ENCODE assay signal across 1 cellular context in genomic region chr1:240803151-240803550, GRCh38.
TF ChIP-seq lines count a peak whose summit lies in the region.

No MANE protein-coding gene starts in this region.

TF ChIP-seq in HepG2, 621 proteins besides CTCF, POLR2A, EP300 and RAD21 (continued from another document):
- no peak for TF ChIP-seq TFDP1 (CRISPR knock-in tag; IDR thresholded peaks at IDR 0.05; ENCODE audit: borderline replicate concordance)
- TF ChIP-seq ZNF770 (CRISPR knock-in tag; IDR thresholded peaks at IDR 0.05) = no peak
- TF ChIP-seq ZZZ3 (CRISPR knock-in tag; IDR thresholded peaks at IDR 0.05; ENCODE audit: borderline replicate concordance) = no peak
- TF ChIP-seq ZNF652 (CRISPR knock-in tag; IDR thresholded peaks at IDR 0.05; ENCODE audit: borderline replicate concordance, low read depth) = no peak
- no peak for TF ChIP-seq ZNF431 (CRISPR knock-in tag; IDR thresholded peaks at IDR 0.05; ENCODE audit: borderline replicate concordance, low read depth)
- no peak for TF ChIP-seq NR2F6 (IDR thresholded peaks at IDR 0.05)
- TF ChIP-seq NR2F6 (CRISPR knock-in tag; IDR thresholded peaks at IDR 0.05) = no peak
- no peak for TF ChIP-seq ZFP62 (CRISPR knock-in tag; IDR thresholded peaks at IDR 0.05)
- TF ChIP-seq KIAA2018 (CRISPR knock-in tag; IDR thresholded peaks at IDR 0.05; ENCODE audit: borderline replicate concordance) = no peak
- TF ChIP-seq PAXIP1 (CRISPR knock-in tag; conservative IDR thresholded peaks at IDR 0.05) = no peak
- no peak for TF ChIP-seq ZNF644 (CRISPR knock-in tag; IDR thresholded peaks at IDR 0.05; ENCODE audit: low read depth)
- TF ChIP-seq EED (CRISPR knock-in tag; IDR thresholded peaks at IDR 0.05) = no peak
TF ChIP-seq in HepG2: peak in this region for 0.
